Comparison of ENCODE assay signal across 21 cellular contexts in the genomic region with DNA sequence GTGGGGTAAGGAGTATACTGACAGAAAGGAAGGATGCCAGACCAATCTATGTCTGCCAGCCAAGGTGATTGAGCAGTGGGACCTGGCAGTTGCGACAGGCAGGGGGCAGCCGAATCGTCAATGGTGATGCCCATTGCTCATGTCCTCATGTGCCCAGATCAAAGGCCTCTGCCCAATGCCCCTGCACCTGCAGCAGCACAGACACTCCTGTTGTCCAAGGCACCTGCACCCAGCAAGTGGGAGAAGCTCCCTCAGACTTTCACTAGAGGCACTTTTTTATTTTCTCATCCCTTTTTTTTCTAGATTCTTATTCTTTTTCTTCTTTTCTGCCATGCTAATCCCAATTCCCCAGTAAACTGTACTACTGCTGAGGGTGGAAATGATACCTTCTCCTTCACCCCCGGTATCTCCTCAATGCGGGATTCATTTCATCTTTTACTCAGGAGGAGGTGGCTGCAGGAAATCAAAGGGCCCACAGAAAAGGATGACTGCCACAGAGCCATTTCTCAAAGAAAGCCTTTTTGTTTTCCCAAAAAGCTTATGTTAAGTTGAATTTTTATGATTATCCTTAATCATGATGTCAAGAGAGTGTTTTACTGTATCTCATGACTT.
"Had no signal": no experiment of that assay in that cellular context is flagged by ENCODE, and none has a peak within 500 bp of the region (broad histone marks: within the 10 kb centered on the region; RNA-seq: fewer than 3 reads in every experiment).

No MANE protein-coding gene starts in this region.

- H3K9ac ChIP-seq: SK-N-SH had no signal

- DNase-seq: Karpas-422, KG1, MM.1S, NCI-H1092 treated with DMSO at 0.1 percent for 48 hours, NCI-H1436, NCI-H187, NCI-H2029, NCI-H2081 treated with DMSO at 0.1 percent for 48 hours, NCI-H2171, NCI-H226, NCI-H446, NCI-H510A, NCI-H524 treated with DMSO at 0.1 percent for 48 hours, NCI-H69, NCI-H774, PC-3, SHP77, SK-N-SH, SW 1271 had no signal

- ATAC-seq: Panc1, PC-3 had no signal

- H3K27ac ChIP-seq: RWPE1 had no signal

- H3K4me2 ChIP-seq: SK-N-SH had no signal

- H3K9me3 ChIP-seq: SK-N-SH had no signal
